ENCODE assay signal across 16 cellular contexts in the genomic region with DNA sequence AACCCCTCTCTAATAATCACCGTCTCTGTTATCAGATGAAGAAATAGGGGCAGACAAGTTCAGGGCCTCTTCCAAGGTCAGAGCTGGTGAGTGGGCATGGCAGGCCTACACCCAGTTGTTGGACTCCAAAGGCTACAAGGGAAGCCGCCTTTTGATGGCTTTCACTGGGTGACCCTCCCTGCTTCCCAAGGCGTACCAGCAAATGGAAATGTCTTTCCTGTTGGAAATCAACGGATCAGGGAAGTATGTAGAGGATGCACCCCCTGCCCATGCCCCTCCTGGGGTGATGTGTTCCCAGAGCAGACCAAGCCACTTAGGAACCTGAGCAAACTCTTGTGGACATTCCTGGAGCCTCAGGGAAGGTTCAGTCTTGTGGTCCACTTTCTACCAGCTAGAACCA. TPM values are rescaled to one million over a fixed set of nuclear protein-coding genes. Genes with fewer than 3 reads are reported as not detected.
DNase-seq lines count a peak whose midpoint lies in the region; TF ChIP-seq lines count a peak whose summit lies in the region.
"Had no signal": no experiment of that assay in that cellular context is flagged by ENCODE, and none has a peak within 500 bp of the region (broad histone marks: within the 10 kb centered on the region; RNA-seq: fewer than 3 reads in every experiment).

No MANE protein-coding gene starts in this region.

- H3K27ac Mint-ChIP-seq in endothelial cell (ENCODE audit: unreplicated experiment) = no peak overlapping the region

- no peak overlapping the region for H3K4me3 Mint-ChIP-seq in endothelial cell (ENCODE audit: unreplicated experiment)

- no peak overlapping the region for H3K4me3 ChIP-seq in WERI-Rb-1 (ENCODE audit: low read depth, low read length)
- H3K4me3 ChIP-seq in tibial artery = no peak overlapping the region
- H3K4me3 ChIP-seq in ovary = no peak overlapping the region
- H3K4me3 ChIP-seq: GM23248 had no signal

- H3K9me3 Mint-ChIP-seq in endothelial cell (ENCODE audit: unreplicated experiment) = no peaks in the 10 kb centered on the region
- H3K9me3 Mint-ChIP-seq: CD14-positive monocyte had no signal

- no peak for TF ChIP-seq POLR2A in ovary (IDR thresholded peaks at IDR 0.05)

- H3K9me3 ChIP-seq in WERI-Rb-1 (ENCODE audit: severe bottlenecking) (peaks cover 2% of the 10 kb centered on the region), tibial artery (no peaks in the 10 kb centered on the region), ovary (no peaks in the 10 kb centered on the region)

- H3K27me3 Mint-ChIP-seq in endothelial cell (ENCODE audit: unreplicated experiment) = peaks cover 2% of the 10 kb centered on the region

- 70 to 87% (median 86%) methylated on average over 4 of the region's 4 CpGs for WGBS in ovary, 3 donors

- H3K27me3 ChIP-seq in WERI-Rb-1 (ENCODE audit: insufficient read depth, low read depth, severe bottlenecking) (no peaks in the 10 kb centered on the region), tibial artery (no peaks in the 10 kb centered on the region), ovary (no peaks in the 10 kb centered on the region)

- H3K27ac ChIP-seq in WERI-Rb-1 (no peak overlapping the region), tibial artery (peak overlapping the region; percentile 75 to 76), ovary (no peak overlapping the region)
- H3K27ac ChIP-seq: GM23248, HL-60 had no signal

- H3K36me3 ChIP-seq in WERI-Rb-1 (no peaks in the 10 kb centered on the region), tibial artery (no peaks in the 10 kb centered on the region), ovary (no peaks in the 10 kb centered on the region)

- no peak for TF ChIP-seq CTCF in WERI-Rb-1 (IDR thresholded peaks at IDR 0.05; ENCODE audit: low read depth, low read length)
- no peak for TF ChIP-seq CTCF in endothelial cell (IDR thresholded peaks at IDR 0.05; ENCODE audit: unreplicated experiment)
- no peak for TF ChIP-seq CTCF in tibial artery (IDR thresholded peaks at IDR 0.05)
- no peak for TF ChIP-seq CTCF in ovary (IDR thresholded peaks at IDR 0.05)

- no peak for TF ChIP-seq EP300 in ovary (IDR thresholded peaks at IDR 0.05)

- no peaks in the 10 kb centered on the region for H3K4me1 Mint-ChIP-seq in endothelial cell (ENCODE audit: unreplicated experiment)

- intact Hi-C loops in tibial artery (cut with DNase I; ENCODE audit: low total_unique reads) = no loop called here
- intact Hi-C loops in ovary (cut with DNase I) = no loop called here

- no peaks in the 10 kb centered on the region for H3K36me3 Mint-ChIP-seq in endothelial cell (ENCODE audit: low read depth, unreplicated experiment)
- H3K36me3 Mint-ChIP-seq: CD14-positive monocyte had no signal

- peaks cover 0 to 57% (median 48%) of the 10 kb centered on the region in 4 donors for H3K4me1 ChIP-seq in tibial artery
- peaks cover under 1% of the 10 kb centered on the region for H3K4me1 ChIP-seq in ovary (ENCODE audit: insufficient read depth)

- peak; percentile 52 for DNase-seq in activated effector memory CD4-positive, alpha-beta T cell treated with anti-CD3 and anti-CD28 coated beads, Interleukin-2, amount 50 U/mL, for 16 hours
- DNase-seq in activated effector memory CD4-positive, alpha-beta T cell treated with Interleukin-2 at 50 U/mL for 16 hours = no peak
- DNase-seq in WERI-Rb-1 (peak; percentile 13), endothelial cell (ENCODE audit: low spot score) (peak; percentile 0), tibial artery (peak in 1 of 2 donors; percentile 7), ovary (no peak), NOMO-1 (lab: John Stamatoyannopoulos, UW; ENCODE audit: unreplicated experiment in 2 of 2) (no peak), AG20443 (ENCODE audit: low spot score) (no peak)
- DNase-seq: COR-L47, GF-D8, GM23248, NCI-H1436 treated with DMSO at 0.1 percent for 48 hours, NCI-H748 treated with DMSO at 0.1 percent for 48 hours had no signal

RNA-seq across cellular contexts. Expression of gene LGR6, which starts 47.4 kb away (rescaled TPM):
- 0.23 TPM for total RNA-seq in endothelial cell (ENCODE audit: unreplicated experiment)
- total RNA-seq in ovary = 10 to 100 TPM in 1 of 7 donors, 1 to 10 TPM in 3, under 1 TPM in 3; 0.24 to 12.4 (median 1.4) TPM
- polyA plus RNA-seq in ovary = 1 to 10 TPM; 1.1 to 1.9 TPM
- total RNA-seq: A172, GM23248 had no signal
- polyA plus RNA-seq: CD14-positive monocyte, GM23248 had no signal

Comparison
In these comparisons a context has a peak if more than half of its experiments do, and no peak if none do; other contexts are left out.
1. DNase-seq: peak in activated effector memory CD4-positive, alpha-beta T cell treated with anti-CD3 and anti-CD28 coated beads, Interleukin-2, amount 50 U/mL, for 16 hours (single experiment), WERI-Rb-1 (single experiment) and endothelial cell (single experiment); none in activated effector memory CD4-positive, alpha-beta T cell treated with Interleukin-2 at 50 U/mL for 16 hours (single experiment), ovary (0 of 5), NOMO-1 (0 of 2) and AG20443 (single experiment).
2. H3K27ac ChIP-seq: peak in tibial artery (2 of 2); none in WERI-Rb-1 (single experiment) and ovary (0 of 2).